1 cellular context compared by ENCODE assay signal in the genomic region with DNA sequence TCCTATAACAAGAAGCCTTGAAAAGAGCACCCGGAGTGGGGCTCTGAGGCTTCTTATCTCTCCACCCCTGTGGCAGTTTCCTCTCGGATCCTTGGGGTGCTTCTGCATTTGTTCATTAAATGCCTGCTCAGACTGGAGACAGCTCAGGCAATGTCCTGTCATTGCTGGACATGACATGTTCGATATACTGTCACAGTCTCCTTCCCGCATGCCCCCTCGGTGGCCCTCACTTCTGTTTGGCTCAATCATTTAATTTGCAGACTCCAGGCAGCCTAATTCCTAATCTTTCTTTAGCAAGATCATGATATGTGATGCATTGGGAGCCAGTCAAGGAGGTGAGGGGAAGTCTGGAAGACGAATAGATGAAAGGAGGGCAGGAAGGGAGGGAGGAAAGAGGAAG.
TF ChIP-seq lines count a peak whose summit lies in the region.

No MANE protein-coding gene starts in this region.

TF ChIP-seq in K562, 482 proteins besides CTCF, POLR2A, EP300 and RAD21 (continued from another document):
- TF ChIP-seq SMC3 (conservative IDR thresholded peaks at IDR 0.05; ENCODE audit: insufficient read depth, low read depth, low read length) (no peak), ATF7 (IDR thresholded peaks at IDR 0.05) (no peak), PTRF (tag; IDR thresholded peaks at IDR 0.05) (0 out of 2 replicates have a peak, but pooled peaks have one; percentile 8), SMAD4 (CRISPR knock-in tag; conservative IDR thresholded peaks at IDR 0.05) (peak; percentile 77), TCF3 (CRISPR knock-in tag; IDR thresholded peaks at IDR 0.05) (0 out of 2 replicates have a peak, but pooled peaks have one; percentile 53), ARID1B (IDR thresholded peaks at IDR 0.05) (peak; percentile 62; the same call in 1 of the 2 replicates), SPI1 (IDR thresholded peaks at IDR 0.05; ENCODE audit: borderline replicate concordance, low read depth, low read length) (peak; percentile 41; the same call in 1 of the 2 replicates), GATAD2A (IDR thresholded peaks at IDR 0.05) (peak; percentile 12; the same call in 1 of the 2 replicates), ETV1 (tag; conservative IDR thresholded peaks at IDR 0.05; ENCODE audit: low read depth) (0 out of 2 replicates have a peak, but pooled peaks have one; percentile 19), EWSR1 (IDR thresholded peaks at IDR 0.05; ENCODE audit: borderline replicate concordance, low read depth, partially characterized antibody) (no peak), SLC30A9 (CRISPR knock-in tag; IDR thresholded peaks at IDR 0.05) (no peak), RNF2 (IDR thresholded peaks at IDR 0.05) (0 out of 2 replicates have a peak, but pooled peaks have one; percentile 20)
- TF ChIP-seq, protein P1, sequence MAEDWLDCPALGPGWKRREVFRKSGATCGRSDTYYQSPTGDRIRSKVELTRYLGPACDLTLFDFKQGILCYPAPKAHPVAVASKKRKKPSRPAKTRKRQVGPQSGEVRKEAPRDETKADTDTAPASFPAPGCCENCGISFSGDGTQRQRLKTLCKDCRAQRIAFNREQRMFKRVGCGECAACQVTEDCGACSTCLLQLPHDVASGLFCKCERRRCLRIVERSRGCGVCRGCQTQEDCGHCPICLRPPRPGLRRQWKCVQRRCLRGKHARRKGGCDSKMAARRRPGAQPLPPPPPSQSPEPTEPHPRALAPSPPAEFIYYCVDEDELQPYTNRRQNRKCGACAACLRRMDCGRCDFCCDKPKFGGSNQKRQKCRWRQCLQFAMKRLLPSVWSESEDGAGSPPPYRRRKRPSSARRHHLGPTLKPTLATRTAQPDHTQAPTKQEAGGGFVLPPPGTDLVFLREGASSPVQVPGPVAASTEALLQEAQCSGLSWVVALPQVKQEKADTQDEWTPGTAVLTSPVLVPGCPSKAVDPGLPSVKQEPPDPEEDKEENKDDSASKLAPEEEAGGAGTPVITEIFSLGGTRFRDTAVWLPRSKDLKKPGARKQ (CRISPR knock-in tag; IDR thresholded peaks at IDR 0.05), result no peak
- TF ChIP-seq, protein P2, sequence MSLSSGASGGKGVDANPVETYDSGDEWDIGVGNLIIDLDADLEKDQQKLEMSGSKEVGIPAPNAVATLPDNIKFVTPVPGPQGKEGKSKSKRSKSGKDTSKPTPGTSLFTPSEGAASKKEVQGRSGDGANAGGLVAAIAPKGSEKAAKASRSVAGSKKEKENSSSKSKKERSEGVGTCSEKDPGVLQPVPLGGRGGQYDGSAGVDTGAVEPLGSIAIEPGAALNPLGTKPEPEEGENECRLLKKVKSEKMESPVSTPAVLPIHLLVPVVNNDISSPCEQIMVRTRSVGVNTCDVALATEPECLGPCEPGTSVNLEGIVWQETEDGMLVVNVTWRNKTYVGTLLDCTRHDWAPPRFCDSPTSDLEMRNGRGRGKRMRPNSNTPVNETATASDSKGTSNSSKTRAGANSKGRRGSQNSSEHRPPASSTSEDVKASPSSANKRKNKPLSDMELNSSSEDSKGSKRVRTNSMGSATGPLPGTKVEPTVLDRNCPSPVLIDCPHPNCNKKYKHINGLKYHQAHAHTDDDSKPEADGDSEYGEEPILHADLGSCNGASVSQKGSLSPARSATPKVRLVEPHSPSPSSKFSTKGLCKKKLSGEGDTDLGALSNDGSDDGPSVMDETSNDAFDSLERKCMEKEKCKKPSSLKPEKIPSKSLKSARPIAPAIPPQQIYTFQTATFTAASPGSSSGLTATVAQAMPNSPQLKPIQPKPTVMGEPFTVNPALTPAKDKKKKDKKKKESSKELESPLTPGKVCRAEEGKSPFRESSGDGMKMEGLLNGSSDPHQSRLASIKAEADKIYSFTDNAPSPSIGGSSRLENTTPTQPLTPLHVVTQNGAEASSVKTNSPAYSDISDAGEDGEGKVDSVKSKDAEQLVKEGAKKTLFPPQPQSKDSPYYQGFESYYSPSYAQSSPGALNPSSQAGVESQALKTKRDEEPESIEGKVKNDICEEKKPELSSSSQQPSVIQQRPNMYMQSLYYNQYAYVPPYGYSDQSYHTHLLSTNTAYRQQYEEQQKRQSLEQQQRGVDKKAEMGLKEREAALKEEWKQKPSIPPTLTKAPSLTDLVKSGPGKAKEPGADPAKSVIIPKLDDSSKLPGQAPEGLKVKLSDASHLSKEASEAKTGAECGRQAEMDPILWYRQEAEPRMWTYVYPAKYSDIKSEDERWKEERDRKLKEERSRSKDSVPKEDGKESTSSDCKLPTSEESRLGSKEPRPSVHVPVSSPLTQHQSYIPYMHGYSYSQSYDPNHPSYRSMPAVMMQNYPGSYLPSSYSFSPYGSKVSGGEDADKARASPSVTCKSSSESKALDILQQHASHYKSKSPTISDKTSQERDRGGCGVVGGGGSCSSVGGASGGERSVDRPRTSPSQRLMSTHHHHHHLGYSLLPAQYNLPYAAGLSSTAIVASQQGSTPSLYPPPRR (CRISPR knock-in tag; IDR thresholded peaks at IDR 0.05; ENCODE audit: borderline replicate concordance), result no peak
- TF ChIP-seq, protein P3, sequence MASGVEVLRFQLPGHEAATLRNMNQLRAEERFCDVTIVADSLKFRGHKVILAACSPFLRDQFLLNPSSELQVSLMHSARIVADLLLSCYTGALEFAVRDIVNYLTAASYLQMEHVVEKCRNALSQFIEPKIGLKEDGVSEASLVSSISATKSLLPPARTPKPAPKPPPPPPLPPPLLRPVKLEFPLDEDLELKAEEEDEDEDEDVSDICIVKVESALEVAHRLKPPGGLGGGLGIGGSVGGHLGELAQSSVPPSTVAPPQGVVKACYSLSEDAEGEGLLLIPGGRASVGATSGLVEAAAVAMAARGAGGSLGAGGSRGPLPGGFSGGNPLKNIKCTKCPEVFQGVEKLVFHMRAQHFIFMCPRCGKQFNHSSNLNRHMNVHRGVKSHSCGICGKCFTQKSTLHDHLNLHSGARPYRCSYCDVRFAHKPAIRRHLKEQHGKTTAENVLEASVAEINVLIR (CRISPR knock-in tag; IDR thresholded peaks at IDR 0.05), result 0 out of 2 replicates have a peak, but pooled peaks have one; percentile 4
- TF ChIP-seq, protein P4, sequence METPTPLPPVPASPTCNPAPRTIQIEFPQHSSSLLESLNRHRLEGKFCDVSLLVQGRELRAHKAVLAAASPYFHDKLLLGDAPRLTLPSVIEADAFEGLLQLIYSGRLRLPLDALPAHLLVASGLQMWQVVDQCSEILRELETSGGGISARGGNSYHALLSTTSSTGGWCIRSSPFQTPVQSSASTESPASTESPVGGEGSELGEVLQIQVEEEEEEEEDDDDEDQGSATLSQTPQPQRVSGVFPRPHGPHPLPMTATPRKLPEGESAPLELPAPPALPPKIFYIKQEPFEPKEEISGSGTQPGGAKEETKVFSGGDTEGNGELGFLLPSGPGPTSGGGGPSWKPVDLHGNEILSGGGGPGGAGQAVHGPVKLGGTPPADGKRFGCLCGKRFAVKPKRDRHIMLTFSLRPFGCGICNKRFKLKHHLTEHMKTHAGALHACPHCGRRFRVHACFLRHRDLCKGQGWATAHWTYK (CRISPR knock-in tag; IDR thresholded peaks at IDR 0.05), result 0 out of 2 replicates have a peak, but pooled peaks have one; percentile 46
- TF ChIP-seq, protein P5, sequence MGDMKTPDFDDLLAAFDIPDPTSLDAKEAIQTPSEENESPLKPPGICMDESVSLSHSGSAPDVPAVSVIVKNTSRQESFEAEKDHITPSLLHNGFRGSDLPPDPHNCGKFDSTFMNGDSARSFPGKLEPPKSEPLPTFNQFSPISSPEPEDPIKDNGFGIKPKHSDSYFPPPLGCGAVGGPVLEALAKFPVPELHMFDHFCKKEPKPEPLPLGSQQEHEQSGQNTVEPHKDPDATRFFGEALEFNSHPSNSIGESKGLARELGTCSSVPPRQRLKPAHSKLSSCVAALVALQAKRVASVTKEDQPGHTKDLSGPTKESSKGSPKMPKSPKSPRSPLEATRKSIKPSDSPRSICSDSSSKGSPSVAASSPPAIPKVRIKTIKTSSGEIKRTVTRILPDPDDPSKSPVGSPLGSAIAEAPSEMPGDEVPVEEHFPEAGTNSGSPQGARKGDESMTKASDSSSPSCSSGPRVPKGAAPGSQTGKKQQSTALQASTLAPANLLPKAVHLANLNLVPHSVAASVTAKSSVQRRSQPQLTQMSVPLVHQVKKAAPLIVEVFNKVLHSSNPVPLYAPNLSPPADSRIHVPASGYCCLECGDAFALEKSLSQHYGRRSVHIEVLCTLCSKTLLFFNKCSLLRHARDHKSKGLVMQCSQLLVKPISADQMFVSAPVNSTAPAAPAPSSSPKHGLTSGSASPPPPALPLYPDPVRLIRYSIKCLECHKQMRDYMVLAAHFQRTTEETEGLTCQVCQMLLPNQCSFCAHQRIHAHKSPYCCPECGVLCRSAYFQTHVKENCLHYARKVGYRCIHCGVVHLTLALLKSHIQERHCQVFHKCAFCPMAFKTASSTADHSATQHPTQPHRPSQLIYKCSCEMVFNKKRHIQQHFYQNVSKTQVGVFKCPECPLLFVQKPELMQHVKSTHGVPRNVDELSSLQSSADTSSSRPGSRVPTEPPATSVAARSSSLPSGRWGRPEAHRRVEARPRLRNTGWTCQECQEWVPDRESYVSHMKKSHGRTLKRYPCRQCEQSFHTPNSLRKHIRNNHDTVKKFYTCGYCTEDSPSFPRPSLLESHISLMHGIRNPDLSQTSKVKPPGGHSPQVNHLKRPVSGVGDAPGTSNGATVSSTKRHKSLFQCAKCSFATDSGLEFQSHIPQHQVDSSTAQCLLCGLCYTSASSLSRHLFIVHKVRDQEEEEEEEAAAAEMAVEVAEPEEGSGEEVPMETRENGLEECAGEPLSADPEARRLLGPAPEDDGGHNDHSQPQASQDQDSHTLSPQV (IDR thresholded peaks at IDR 0.05), result peak; percentile 78
- TF ChIP-seq, protein P6, sequence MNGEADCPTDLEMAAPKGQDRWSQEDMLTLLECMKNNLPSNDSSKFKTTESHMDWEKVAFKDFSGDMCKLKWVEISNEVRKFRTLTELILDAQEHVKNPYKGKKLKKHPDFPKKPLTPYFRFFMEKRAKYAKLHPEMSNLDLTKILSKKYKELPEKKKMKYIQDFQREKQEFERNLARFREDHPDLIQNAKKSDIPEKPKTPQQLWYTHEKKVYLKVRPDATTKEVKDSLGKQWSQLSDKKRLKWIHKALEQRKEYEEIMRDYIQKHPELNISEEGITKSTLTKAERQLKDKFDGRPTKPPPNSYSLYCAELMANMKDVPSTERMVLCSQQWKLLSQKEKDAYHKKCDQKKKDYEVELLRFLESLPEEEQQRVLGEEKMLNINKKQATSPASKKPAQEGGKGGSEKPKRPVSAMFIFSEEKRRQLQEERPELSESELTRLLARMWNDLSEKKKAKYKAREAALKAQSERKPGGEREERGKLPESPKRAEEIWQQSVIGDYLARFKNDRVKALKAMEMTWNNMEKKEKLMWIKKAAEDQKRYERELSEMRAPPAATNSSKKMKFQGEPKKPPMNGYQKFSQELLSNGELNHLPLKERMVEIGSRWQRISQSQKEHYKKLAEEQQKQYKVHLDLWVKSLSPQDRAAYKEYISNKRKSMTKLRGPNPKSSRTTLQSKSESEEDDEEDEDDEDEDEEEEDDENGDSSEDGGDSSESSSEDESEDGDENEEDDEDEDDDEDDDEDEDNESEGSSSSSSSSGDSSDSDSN (IDR thresholded peaks at IDR 0.05; ENCODE audit: borderline replicate concordance in 1 of 2, low read depth in 2 of 2, low read length in 2 of 2), result peak in 1 of 2 experiments; percentile 44; a peak in 1 of 4 replicates
- TF ChIP-seq, protein P7, sequence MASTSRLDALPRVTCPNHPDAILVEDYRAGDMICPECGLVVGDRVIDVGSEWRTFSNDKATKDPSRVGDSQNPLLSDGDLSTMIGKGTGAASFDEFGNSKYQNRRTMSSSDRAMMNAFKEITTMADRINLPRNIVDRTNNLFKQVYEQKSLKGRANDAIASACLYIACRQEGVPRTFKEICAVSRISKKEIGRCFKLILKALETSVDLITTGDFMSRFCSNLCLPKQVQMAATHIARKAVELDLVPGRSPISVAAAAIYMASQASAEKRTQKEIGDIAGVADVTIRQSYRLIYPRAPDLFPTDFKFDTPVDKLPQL (IDR thresholded peaks at IDR 0.05; ENCODE audit: extremely low read depth, insufficient read length), result no peak
TF ChIP-seq in K562: peak in this region for 32.
